In genomic region chr5:93163010-93163663, GRCh38 we compare ENCODE assay signal across 1 cellular context.
TF ChIP-seq lines count a peak whose summit lies in the region.

No MANE protein-coding gene starts in this region.

TF ChIP-seq in SK-N-SH, 30 proteins besides CTCF, POLR2A, EP300 and RAD21 (continued from another document):
- TF ChIP-seq ZBTB33 (IDR thresholded peaks at IDR 0.05; ENCODE audit: borderline replicate concordance, low read depth) (peak; percentile 71), FOSL2 (IDR thresholded peaks at IDR 0.05; ENCODE audit: borderline replicate concordance, low read depth) (peak; percentile 93), ELF1 (IDR thresholded peaks at IDR 0.05) (no peak), GATA2 (CRISPR knock-in tag; IDR thresholded peaks at IDR 0.05) (no peak), YY1 (IDR thresholded peaks at IDR 0.05; ENCODE audit: low read depth) (peak; percentile 52; the same call in 1 of the 2 replicates), RFX5 (IDR thresholded peaks at IDR 0.05; ENCODE audit: low read length) (no peak), RCOR1 (IDR thresholded peaks at IDR 0.05; ENCODE audit: low read length) (no peak), TEAD4 (IDR thresholded peaks at IDR 0.05; ENCODE audit: borderline replicate concordance, insufficient read depth) (peak; percentile 96), EZH2phosphoT487 (IDR thresholded peaks at IDR 0.05; ENCODE audit: borderline replicate concordance, low read depth) (no peak), JUND (IDR thresholded peaks at IDR 0.05) (peak; percentile 96), MEF2A (IDR thresholded peaks at IDR 0.05; ENCODE audit: borderline replicate concordance, low read depth) (peak; percentile 92), SMC3 (IDR thresholded peaks at IDR 0.05; ENCODE audit: low read depth, low read length) (no peak), POLR2AphosphoS5 (IDR thresholded peaks at IDR 0.05; ENCODE audit: low read depth, low read length) (peak; percentile 77; the same call in 1 of the 2 replicates), MXI1 (IDR thresholded peaks at IDR 0.05; ENCODE audit: low read depth, low read length) (no peak), USF2 (IDR thresholded peaks at IDR 0.05; ENCODE audit: borderline replicate concordance, low read depth, low read length) (no peak), TAF1 (IDR thresholded peaks at IDR 0.05; ENCODE audit: borderline replicate concordance, low read depth, low read length) (no peak), USF1 (IDR thresholded peaks at IDR 0.05; ENCODE audit: borderline replicate concordance, low read depth) (no peak), PBX3 (IDR thresholded peaks at IDR 0.05) (peak; percentile 97), FOXM1 (IDR thresholded peaks at IDR 0.05; ENCODE audit: low read depth) (peak; percentile 85; the same call in 1 of the 2 replicates), REST (IDR thresholded peaks at IDR 0.05; ENCODE audit: low read depth, low read length) (no peak), RXRA (IDR thresholded peaks at IDR 0.05; ENCODE audit: borderline replicate concordance, low read depth) (peak; percentile 71; the same call in 1 of the 2 replicates)
